Comparison of ENCODE assay signal across 8 cellular contexts in genomic region chr11:82901165-82901938, GRCh38. TPM values are rescaled to one million over a fixed set of nuclear protein-coding genes. Genes with fewer than 3 reads are reported as not detected.
DNase-seq lines count a peak whose midpoint lies in the region; ATAC-seq, FAIRE-seq and TF ChIP-seq lines count a peak whose summit lies in the region.

DDIAS (plus strand) TSS chr11:82901736; CDS start chr11:82914739, 13,003 bp downstream.

- H2AFZ ChIP-seq in ACC112 (ENCODE audit: low read length, unreplicated experiment) = peak within 1 kb of the TSS; percentile 84

- H3K36me3 ChIP-seq in ACC112 (ENCODE audit: insufficient read depth, low read length) (no peaks in the 10 kb centered on the region), bronchial epithelial cell (ENCODE audit: control insufficient read depth, insufficient read depth, low read length) (no peaks in the 10 kb centered on the region), small intestine (ENCODE audit: control insufficient read depth in 2 of 2, insufficient read depth in 2 of 2, low read length in 2 of 2) (no peaks in the 10 kb centered on the region)

- H3K79me2 ChIP-seq in ACC112 (ENCODE audit: control insufficient read depth, insufficient read depth, low read length, unreplicated experiment) = peaks cover 57% of the 10 kb centered on the region

- peaks cover 21% of the 10 kb centered on the region for H3K4me1 ChIP-seq in ACC112 (ENCODE audit: control insufficient read depth, insufficient read depth, low read length, unreplicated experiment)
- H3K4me1 ChIP-seq in small intestine (ENCODE audit: control insufficient read depth in 2 of 2, insufficient read depth in 1 of 2, low read depth in 1 of 2, low read length in 1 of 2) = peaks cover 0 to 13% of the 10 kb centered on the region in 2 donors

- WGBS in small intestine, 3 donors = 0% methylated on average over 48 to 49 of the region's 49 CpGs

- TF ChIP-seq CTCF in WI38 (IDR thresholded peaks at IDR 0.05; ENCODE audit: low read depth, low read length) = no peak
- no peak for TF ChIP-seq CTCF in bronchial epithelial cell (IDR thresholded peaks at IDR 0.05; ENCODE audit: insufficient read depth, low read length, severe bottlenecking)

- no peak for FAIRE-seq in bronchial epithelial cell (lab: Jason Lieb, UNC)
- FAIRE-seq in small intestine (lab: Jason Lieb, UNC) = no peak

- ATAC-seq in GM18873 (IDR thresholded peaks at IDR 0.05; ENCODE audit: low FRiP score, unreplicated experiment) (peak; percentile 73), HG03139 (IDR thresholded peaks at IDR 0.05; ENCODE audit: unreplicated experiment) (peak; percentile 67)

- peak within 1 kb of the TSS; percentile 96 for H3K4me3 ChIP-seq in ACC112 (ENCODE audit: low read depth, low read length)
- peak within 1 kb of the TSS; percentile 71 for H3K4me3 ChIP-seq in WI38 (ENCODE audit: low read depth, low read length)
- H3K4me3 ChIP-seq in bronchial epithelial cell (ENCODE audit: low read depth, low read length) = peak within 1 kb of the TSS; percentile 60
- peak within 1 kb of the TSS; percentile 34 to 64 for H3K4me3 ChIP-seq in small intestine (ENCODE audit: low read depth in 1 of 2, low read length in 2 of 2)

- no peaks in the 10 kb centered on the region for H3K9me3 ChIP-seq in small intestine (ENCODE audit: control insufficient read depth, low read depth)

- DNase-seq in NCI-H2227 treated with DMSO at 0.1 percent for 48 hours (lab: John Stamatoyannopoulos, UW) (peak; percentile 92), bronchial epithelial cell (ENCODE audit: low read depth) (peak; percentile 96), iPS-NIHi11 (ENCODE audit: low spot score) (peak; percentile 89), small intestine (peak; percentile 99)

- H3K27me3 ChIP-seq in ACC112 (ENCODE audit: insufficient read depth, low read length) (no peaks in the 10 kb centered on the region), bronchial epithelial cell (ENCODE audit: control insufficient read depth, insufficient read depth, low read length) (no peaks in the 10 kb centered on the region), small intestine (ENCODE audit: control insufficient read depth in 2 of 2, insufficient read depth in 2 of 2, low read length in 2 of 2) (no peaks in the 10 kb centered on the region)

- peak within 1 kb of the TSS; percentile 81 for H3K27ac ChIP-seq in ACC112 (ENCODE audit: low read depth, low read length)
- H3K27ac ChIP-seq in small intestine (ENCODE audit: low read depth in 1 of 2, low read length in 1 of 2) = peak within 1 kb of the TSS; percentile 87 to 90

RNA-seq across cellular contexts. Expression of gene DDIAS, which starts in this region (rescaled TPM):
- total RNA-seq in bronchial epithelial cell = under 0.01 and 0.26 TPM in 2 replicates
- polyA plus RNA-seq in small intestine = 1 to 10 TPM in 1 of 3 donors, under 1 TPM in 1, not detected in 1; 0.45 to 2.1 TPM

Comparison
In these comparisons a context has a peak if more than half of its experiments do, and no peak if none do; other contexts are left out.
1. Peak in every context shown above with its lines: DNase-seq, ATAC-seq, H3K4me3 ChIP-seq and H3K27ac ChIP-seq.
2. Peak in DNase-seq and H3K4me3 ChIP-seq in bronchial epithelial cell; RNA of the gene not detected or under 1 TPM.